In genomic region chr4:183506389-183506735, GRCh38 we compare ENCODE assay signal across 8 cellular contexts. TPM values are rescaled to one million over a fixed set of nuclear protein-coding genes. Genes with fewer than 3 reads are reported as not detected.
DNase-seq lines count a peak whose midpoint lies in the region; ATAC-seq and TF ChIP-seq lines count a peak whose summit lies in the region.

No MANE protein-coding gene starts in this region.

- intact Hi-C loops in natural killer cell (cut with micrococcal nuclease): loop anchor here (1.0 to 5.0 kb wide), 2 partner anchors 153 to 1696 kb away; partner anchors contain the start of genes CFAP97, RWDD4 and TRAPPC11

- no peaks in the 10 kb centered on the region for H3K27me3 Mint-ChIP-seq in natural killer cell (ENCODE audit: low read depth in 2 of 2)

- H3K4me1 ChIP-seq in BE2C: no peaks in the 10 kb centered on the region; the same call in 1 of the 2 replicates
- peaks cover 26 to 35% of the 10 kb centered on the region in 2 donors for H3K4me1 ChIP-seq in duodenal mucosa (ENCODE audit: control insufficient read depth in 1 of 2, insufficient read depth in 2 of 2, low read length in 2 of 2)

- peaks cover 11 to 13% of the 10 kb centered on the region in 2 donors for H3K4me1 Mint-ChIP-seq in natural killer cell

- TF ChIP-seq CTCF in BE2C (IDR thresholded peaks at IDR 0.05; ENCODE audit: low read depth, low read length): no peak
- TF ChIP-seq CTCF in natural killer cell (IDR thresholded peaks at IDR 0.05): no peak

- peak overlapping the region; percentile 92 for H3K4me3 Mint-ChIP-seq in natural killer cell

- H3K9me3 ChIP-seq in BE2C (no peaks in the 10 kb centered on the region), MG63 (no peaks in the 10 kb centered on the region), duodenal mucosa (ENCODE audit: control insufficient read depth in 1 of 2, low read length in 2 of 2) (no peaks in the 10 kb centered on the region)

- no peaks in the 10 kb centered on the region; the same call in 1 of the 2 replicates for H3K36me3 ChIP-seq in BE2C
- H3K36me3 ChIP-seq in MG63: peaks cover 11% of the 10 kb centered on the region
- H3K36me3 ChIP-seq in duodenal mucosa (ENCODE audit: control insufficient read depth in 1 of 2, insufficient read depth in 2 of 2, low read length in 2 of 2): peaks cover 12 to 13% of the 10 kb centered on the region in 2 donors

- H3K27me3 ChIP-seq in BE2C (no peaks in the 10 kb centered on the region), MG63 (no peaks in the 10 kb centered on the region), duodenal mucosa (ENCODE audit: control insufficient read depth in 1 of 2, insufficient read depth in 2 of 2, low read length in 2 of 2) (no peaks in the 10 kb centered on the region)

- no peak for DNase-seq in BE2C
- DNase-seq in MG63: no peak
- DNase-seq in natural killer cell: no peak
- no peak for DNase-seq in NCI-H2227 treated with DMSO at 0.1 percent for 48 hours (lab: John Stamatoyannopoulos, UW)
- DNase-seq in NCI-H1417 (lab: John Stamatoyannopoulos, UW): no peak
- no peak for DNase-seq in retina

- ATAC-seq in natural killer cell (no peak), GM18498 (IDR thresholded peaks at IDR 0.05; ENCODE audit: unreplicated experiment) (no peak)

- H3K9ac ChIP-seq in duodenal mucosa (ENCODE audit: low read depth in 1 of 2, low read length in 2 of 2): peak overlapping the region; percentile 82 to 89

- no peaks in the 10 kb centered on the region for H3K9me3 Mint-ChIP-seq in natural killer cell

- H3K4me3 ChIP-seq in BE2C (ENCODE audit: low read depth, low read length) (peak overlapping the region; percentile 95), MG63 (peak overlapping the region; percentile 90), duodenal mucosa (ENCODE audit: low read depth in 1 of 2, low read length in 2 of 2) (peak overlapping the region; percentile 97 to 98)

- peak overlapping the region; percentile 96 for H3K27ac ChIP-seq in duodenal mucosa (ENCODE audit: low read depth, low read length)

- H3K27ac Mint-ChIP-seq in natural killer cell: peak overlapping the region; percentile 88 to 92

- no peaks in the 10 kb centered on the region for H3K36me3 Mint-ChIP-seq in natural killer cell

RNA-seq across cellular contexts. Expression of gene ING2, which starts 1.5 kb away (rescaled TPM):
- polyA plus RNA-seq in BE2C (2012; ENCODE audit: insufficient read depth, insufficient read length, low read depth): 6.1 TPM
- total RNA-seq in MG63 (2014; rRNA removed; shearing (Covaris generic); ENCODE audit: low replicate concordance): 8.0 and 20.0 TPM in 2 replicates
- total RNA-seq in natural killer cell: 10 to 100 TPM in 2 of 3 donors, 1 to 10 TPM in 1; 7.2 to 17.1 (median 10.9) TPM
